In genomic region chr5:68464424-68464823, GRCh38 we compare ENCODE assay signal across 9 cellular contexts.
DNase-seq lines count a peak whose midpoint lies in the region; ATAC-seq lines count a peak whose summit lies in the region.
"Had no signal": no experiment of that assay in that cellular context is flagged by ENCODE, and none has a peak within 500 bp of the region (broad histone marks: within the 10 kb centered on the region; RNA-seq: fewer than 3 reads in every experiment).

No MANE protein-coding gene starts in this region.

- H3K9me3 Mint-ChIP-seq in activated CD4-positive, alpha-beta memory T cell treated with anti-CD3 and anti-CD28 coated beads, Interleukin-2, amount 10 ng/mL, durations not matched to agents 7 days and 5 days: no peaks in the 10 kb centered on the region
- no peaks in the 10 kb centered on the region for H3K9me3 Mint-ChIP-seq in naive thymus-derived CD4-positive, alpha-beta T cell

- H3K27me3 Mint-ChIP-seq in activated CD4-positive, alpha-beta memory T cell treated with anti-CD3 and anti-CD28 coated beads, Interleukin-2, amount 10 ng/mL, durations not matched to agents 7 days and 5 days: no peaks in the 10 kb centered on the region
- H3K27me3 Mint-ChIP-seq in naive thymus-derived CD4-positive, alpha-beta T cell: peaks cover 0 to 4% (median 0%) of the 10 kb centered on the region in 5 donors

- CTCF ChIA-PET in activated CD4-positive, alpha-beta memory T cell treated with anti-CD3 and anti-CD28 coated beads, Interleukin-2, amount 10 ng/mL, durations not matched to agents 7 days and 5 days (lab: Charles Lee): interaction anchor here (0.7 to 1.9 kb wide), 2 partner anchors 178 to 184 kb away, joined by 3 to 7 read pairs; no protein-coding TSS in a partner anchor
- CTCF ChIA-PET in naive thymus-derived CD4-positive, alpha-beta T cell (lab: Charles Lee): no interaction called here

- H3K9me3 ChIP-seq in naive thymus-derived CD4-positive, alpha-beta T cell (ENCODE audit: control insufficient read depth in 2 of 3, low read length in 3 of 3): no peaks in the 10 kb centered on the region

- POLR2A ChIA-PET in activated CD4-positive, alpha-beta memory T cell treated with anti-CD3 and anti-CD28 coated beads, Interleukin-2, amount 10 ng/mL, durations not matched to agents 7 days and 5 days (lab: Charles Lee): interaction anchor here (1.7 kb wide), 1 partner anchor 184 kb away, joined by 6 read pairs; no protein-coding TSS in a partner anchor
- POLR2A ChIA-PET in naive thymus-derived CD4-positive, alpha-beta T cell (lab: Charles Lee): no interaction called here

- no peak overlapping the region for H3K4me3 Mint-ChIP-seq in activated CD4-positive, alpha-beta memory T cell treated with anti-CD3 and anti-CD28 coated beads, Interleukin-2, amount 10 ng/mL, durations not matched to agents 7 days and 5 days
- no peak overlapping the region for H3K4me3 Mint-ChIP-seq in naive thymus-derived CD4-positive, alpha-beta T cell

- no peak overlapping the region for H3K27ac Mint-ChIP-seq in activated CD4-positive, alpha-beta memory T cell treated with anti-CD3 and anti-CD28 coated beads, Interleukin-2, amount 10 ng/mL, durations not matched to agents 7 days and 5 days
- H3K27ac Mint-ChIP-seq in naive thymus-derived CD4-positive, alpha-beta T cell: no peak overlapping the region

- H3K36me3 ChIP-seq in naive thymus-derived CD4-positive, alpha-beta T cell (ENCODE audit: control insufficient read depth in 2 of 3, insufficient read depth in 3 of 3, low read length in 3 of 3): no peaks in the 10 kb centered on the region

- H3K4me1 Mint-ChIP-seq in activated CD4-positive, alpha-beta memory T cell treated with anti-CD3 and anti-CD28 coated beads, Interleukin-2, amount 10 ng/mL, durations not matched to agents 7 days and 5 days: peaks cover 1% of the 10 kb centered on the region
- peaks cover 0 to 4% (median 0%) of the 10 kb centered on the region in 7 donors for H3K4me1 Mint-ChIP-seq in naive thymus-derived CD4-positive, alpha-beta T cell

- peak; percentile 58 for ATAC-seq in HG02885 (IDR thresholded peaks at IDR 0.05; ENCODE audit: poor library complexity, unreplicated experiment)
- peak; percentile 60 for ATAC-seq in naive thymus-derived CD4-positive, alpha-beta T cell
- no peak for ATAC-seq in HG03097 (IDR thresholded peaks at IDR 0.05; ENCODE audit: low FRiP score, unreplicated experiment)

- H3K4me3 ChIP-seq in naive thymus-derived CD4-positive, alpha-beta T cell (ENCODE audit: low read length): no peak overlapping the region
- H3K4me3 ChIP-seq: SK-N-MC had no signal

- DNase-seq in ELR (ENCODE audit: low read depth): peak; percentile 54
- peak; percentile 60 for DNase-seq in activated CD4-positive, alpha-beta memory T cell treated with anti-CD3 and anti-CD28 coated beads, Interleukin-2, amount 10 ng/mL, durations not matched to agents 7 days and 5 days
- DNase-seq in naive thymus-derived CD4-positive, alpha-beta T cell: peak in 1 of 9 donors; percentile 56
- DNase-seq in NCI-H69 (lab: John Stamatoyannopoulos, UW): no peak
- DNase-seq in NCI-H345 treated with DMSO at 0.1 percent for 48 hours (lab: John Stamatoyannopoulos, UW; ENCODE audit: unreplicated experiment): no peak
- no peak for DNase-seq in substantia nigra (lab: John Stamatoyannopoulos, UW)

- no peaks in the 10 kb centered on the region for H3K27me3 ChIP-seq in naive thymus-derived CD4-positive, alpha-beta T cell (ENCODE audit: control insufficient read depth in 2 of 2, insufficient read depth in 2 of 2, low read length in 2 of 2)

- intact Hi-C loops in naive thymus-derived CD4-positive, alpha-beta T cell (cut with micrococcal nuclease): loop anchor here (5.0 to 10.0 kb wide), 3 partner anchors 78 to 1220 kb away; no protein-coding TSS in a partner anchor

- H3K4me1 ChIP-seq in naive thymus-derived CD4-positive, alpha-beta T cell (ENCODE audit: control insufficient read depth in 2 of 2, insufficient read depth in 2 of 2, low read length in 2 of 2): peaks cover 0 to 14% of the 10 kb centered on the region in 2 donors

- no peak overlapping the region for H3K27ac ChIP-seq in naive thymus-derived CD4-positive, alpha-beta T cell (ENCODE audit: low read depth, low read length)
- H3K27ac ChIP-seq in substantia nigra (ENCODE audit: low read depth, low read length, poor library complexity, severe bottlenecking): no peak overlapping the region
- H3K27ac ChIP-seq: SK-N-MC had no signal

- no peaks in the 10 kb centered on the region for H3K36me3 Mint-ChIP-seq in activated CD4-positive, alpha-beta memory T cell treated with anti-CD3 and anti-CD28 coated beads, Interleukin-2, amount 10 ng/mL, durations not matched to agents 7 days and 5 days (ENCODE audit: low read depth)
- H3K36me3 Mint-ChIP-seq in naive thymus-derived CD4-positive, alpha-beta T cell: no peaks in the 10 kb centered on the region

Comparison
In these comparisons a context has a peak if more than half of its experiments do, and no peak if none do; other contexts are left out.
1. DNase-seq: peak in ELR (single experiment) and activated CD4-positive, alpha-beta memory T cell treated with anti-CD3 and anti-CD28 coated beads, Interleukin-2, amount 10 ng/mL, durations not matched to agents 7 days and 5 days (single experiment); none in NCI-H69 (single experiment), NCI-H345 treated with DMSO at 0.1 percent for 48 hours (single experiment) and substantia nigra (0 of 49).